ENCODE assay signal across 1 cellular context in genomic region chr2:30503692-30504076, GRCh38.
TF ChIP-seq lines count a peak whose summit lies in the region.

No MANE protein-coding gene starts in this region.

TF ChIP-seq in WTC11, 78 proteins besides CTCF, POLR2A, EP300 and RAD21 (continued from another document):
- TF ChIP-seq, protein P1, sequence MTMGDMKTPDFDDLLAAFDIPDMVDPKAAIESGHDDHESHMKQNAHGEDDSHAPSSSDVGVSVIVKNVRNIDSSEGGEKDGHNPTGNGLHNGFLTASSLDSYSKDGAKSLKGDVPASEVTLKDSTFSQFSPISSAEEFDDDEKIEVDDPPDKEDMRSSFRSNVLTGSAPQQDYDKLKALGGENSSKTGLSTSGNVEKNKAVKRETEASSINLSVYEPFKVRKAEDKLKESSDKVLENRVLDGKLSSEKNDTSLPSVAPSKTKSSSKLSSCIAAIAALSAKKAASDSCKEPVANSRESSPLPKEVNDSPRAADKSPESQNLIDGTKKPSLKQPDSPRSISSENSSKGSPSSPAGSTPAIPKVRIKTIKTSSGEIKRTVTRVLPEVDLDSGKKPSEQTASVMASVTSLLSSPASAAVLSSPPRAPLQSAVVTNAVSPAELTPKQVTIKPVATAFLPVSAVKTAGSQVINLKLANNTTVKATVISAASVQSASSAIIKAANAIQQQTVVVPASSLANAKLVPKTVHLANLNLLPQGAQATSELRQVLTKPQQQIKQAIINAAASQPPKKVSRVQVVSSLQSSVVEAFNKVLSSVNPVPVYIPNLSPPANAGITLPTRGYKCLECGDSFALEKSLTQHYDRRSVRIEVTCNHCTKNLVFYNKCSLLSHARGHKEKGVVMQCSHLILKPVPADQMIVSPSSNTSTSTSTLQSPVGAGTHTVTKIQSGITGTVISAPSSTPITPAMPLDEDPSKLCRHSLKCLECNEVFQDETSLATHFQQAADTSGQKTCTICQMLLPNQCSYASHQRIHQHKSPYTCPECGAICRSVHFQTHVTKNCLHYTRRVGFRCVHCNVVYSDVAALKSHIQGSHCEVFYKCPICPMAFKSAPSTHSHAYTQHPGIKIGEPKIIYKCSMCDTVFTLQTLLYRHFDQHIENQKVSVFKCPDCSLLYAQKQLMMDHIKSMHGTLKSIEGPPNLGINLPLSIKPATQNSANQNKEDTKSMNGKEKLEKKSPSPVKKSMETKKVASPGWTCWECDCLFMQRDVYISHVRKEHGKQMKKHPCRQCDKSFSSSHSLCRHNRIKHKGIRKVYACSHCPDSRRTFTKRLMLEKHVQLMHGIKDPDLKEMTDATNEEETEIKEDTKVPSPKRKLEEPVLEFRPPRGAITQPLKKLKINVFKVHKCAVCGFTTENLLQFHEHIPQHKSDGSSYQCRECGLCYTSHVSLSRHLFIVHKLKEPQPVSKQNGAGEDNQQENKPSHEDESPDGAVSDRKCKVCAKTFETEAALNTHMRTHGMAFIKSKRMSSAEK (CRISPR knock-in tag; IDR thresholded peaks at IDR 0.05; ENCODE audit: borderline replicate concordance) = no peak
- TF ChIP-seq IRF2 (CRISPR knock-in tag; IDR thresholded peaks at IDR 0.05; ENCODE audit: borderline replicate concordance, low read depth) = no peak
- no peak for TF ChIP-seq SMAD3 (CRISPR knock-in tag; IDR thresholded peaks at IDR 0.05; ENCODE audit: borderline replicate concordance)
- TF ChIP-seq MYBL2 (CRISPR knock-in tag; IDR thresholded peaks at IDR 0.05) = no peak
- TF ChIP-seq, protein P2, sequence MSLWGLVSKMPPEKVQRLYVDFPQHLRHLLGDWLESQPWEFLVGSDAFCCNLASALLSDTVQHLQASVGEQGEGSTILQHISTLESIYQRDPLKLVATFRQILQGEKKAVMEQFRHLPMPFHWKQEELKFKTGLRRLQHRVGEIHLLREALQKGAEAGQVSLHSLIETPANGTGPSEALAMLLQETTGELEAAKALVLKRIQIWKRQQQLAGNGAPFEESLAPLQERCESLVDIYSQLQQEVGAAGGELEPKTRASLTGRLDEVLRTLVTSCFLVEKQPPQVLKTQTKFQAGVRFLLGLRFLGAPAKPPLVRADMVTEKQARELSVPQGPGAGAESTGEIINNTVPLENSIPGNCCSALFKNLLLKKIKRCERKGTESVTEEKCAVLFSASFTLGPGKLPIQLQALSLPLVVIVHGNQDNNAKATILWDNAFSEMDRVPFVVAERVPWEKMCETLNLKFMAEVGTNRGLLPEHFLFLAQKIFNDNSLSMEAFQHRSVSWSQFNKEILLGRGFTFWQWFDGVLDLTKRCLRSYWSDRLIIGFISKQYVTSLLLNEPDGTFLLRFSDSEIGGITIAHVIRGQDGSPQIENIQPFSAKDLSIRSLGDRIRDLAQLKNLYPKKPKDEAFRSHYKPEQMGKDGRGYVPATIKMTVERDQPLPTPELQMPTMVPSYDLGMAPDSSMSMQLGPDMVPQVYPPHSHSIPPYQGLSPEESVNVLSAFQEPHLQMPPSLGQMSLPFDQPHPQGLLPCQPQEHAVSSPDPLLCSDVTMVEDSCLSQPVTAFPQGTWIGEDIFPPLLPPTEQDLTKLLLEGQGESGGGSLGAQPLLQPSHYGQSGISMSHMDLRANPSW (CRISPR knock-in tag; conservative IDR thresholded peaks at IDR 0.05; ENCODE audit: low read depth) = no peak
- no peak for TF ChIP-seq TCF7 (CRISPR knock-in tag; IDR thresholded peaks at IDR 0.05; ENCODE audit: low read depth)
- TF ChIP-seq, protein P3, sequence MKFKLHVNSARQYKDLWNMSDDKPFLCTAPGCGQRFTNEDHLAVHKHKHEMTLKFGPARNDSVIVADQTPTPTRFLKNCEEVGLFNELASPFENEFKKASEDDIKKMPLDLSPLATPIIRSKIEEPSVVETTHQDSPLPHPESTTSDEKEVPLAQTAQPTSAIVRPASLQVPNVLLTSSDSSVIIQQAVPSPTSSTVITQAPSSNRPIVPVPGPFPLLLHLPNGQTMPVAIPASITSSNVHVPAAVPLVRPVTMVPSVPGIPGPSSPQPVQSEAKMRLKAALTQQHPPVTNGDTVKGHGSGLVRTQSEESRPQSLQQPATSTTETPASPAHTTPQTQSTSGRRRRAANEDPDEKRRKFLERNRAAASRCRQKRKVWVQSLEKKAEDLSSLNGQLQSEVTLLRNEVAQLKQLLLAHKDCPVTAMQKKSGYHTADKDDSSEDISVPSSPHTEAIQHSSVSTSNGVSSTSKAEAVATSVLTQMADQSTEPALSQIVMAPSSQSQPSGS (CRISPR knock-in tag; IDR thresholded peaks at IDR 0.05; ENCODE audit: borderline replicate concordance, low read depth) = no peak
- TF ChIP-seq ZNF121 (CRISPR knock-in tag; IDR thresholded peaks at IDR 0.05) = no peak
